ENCODE assay signal across 8 cellular contexts in the genomic region with DNA sequence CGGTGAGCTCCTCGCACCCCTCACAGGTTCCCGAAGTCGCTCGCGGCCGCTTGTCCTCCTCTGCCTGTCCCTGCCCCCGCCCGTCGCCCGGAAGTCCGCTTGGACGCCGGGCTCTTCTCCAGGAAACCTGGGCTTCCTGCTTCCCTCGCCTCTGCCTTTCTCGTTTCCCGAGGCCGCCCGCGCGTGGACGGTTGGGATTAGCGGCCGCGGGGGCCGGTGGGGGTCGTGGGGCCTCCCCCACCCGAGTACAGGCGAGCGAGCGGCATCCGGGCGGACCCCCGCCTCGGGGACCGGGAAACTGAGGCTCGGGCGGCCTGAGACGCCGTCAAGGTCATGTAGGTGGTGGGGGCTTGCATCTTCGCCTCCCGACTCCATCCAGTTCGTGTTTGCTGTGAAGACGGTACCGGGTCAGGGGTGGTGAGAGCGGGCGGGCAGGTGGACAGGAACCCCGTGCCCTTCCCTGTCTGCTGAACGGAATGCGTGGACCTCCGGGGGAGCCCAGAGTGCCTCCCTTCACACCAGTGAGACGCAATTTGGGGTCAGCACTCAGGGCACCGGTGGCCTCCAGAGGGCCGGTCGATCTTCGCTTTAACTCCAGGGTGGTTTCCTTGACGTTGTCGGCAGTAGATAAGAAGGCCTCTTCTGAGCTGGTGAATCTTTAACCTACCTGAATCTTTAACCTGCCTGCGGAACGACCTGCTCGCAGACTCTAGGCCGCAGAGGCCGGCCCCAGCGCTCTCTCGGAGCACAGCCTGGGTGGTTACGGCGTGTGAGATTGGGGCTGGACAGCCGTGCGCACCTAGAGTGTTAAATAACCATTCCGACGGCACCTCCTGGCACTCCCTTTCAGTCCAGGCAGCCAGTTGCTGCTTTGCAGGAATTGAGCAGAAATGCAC. TPM values are rescaled to one million over a fixed set of nuclear protein-coding genes. Genes with fewer than 3 reads are reported as not detected.
DNase-seq lines count a peak whose midpoint lies in the region; ATAC-seq and TF ChIP-seq lines count a peak whose summit lies in the region.

No MANE protein-coding gene starts in this region.

- H3K4me3 ChIP-seq in GM12864 (ENCODE audit: low read depth, low read length) (peak overlapping the region; percentile 81), upper lobe of left lung (peak overlapping the region; percentile 67 to 93 (median 79))
- peak overlapping the region; percentile 98 for H3K4me3 ChIP-seq in effector memory CD4-positive, alpha-beta T cell (ENCODE audit: insufficient read depth, low read depth, low read length, poor library complexity, severe bottlenecking)

- H3K27ac Mint-ChIP-seq in T-helper 2 cell treated with Interferon-gamma antibody and Interleukin-4, amounts not matched to agents 5 μg/mL and 100 μg/mL, for 36 hours, result peak overlapping the region; percentile 95

- H3K9me3 Mint-ChIP-seq in T-helper 2 cell treated with Interferon-gamma antibody and Interleukin-4, amounts not matched to agents 5 μg/mL and 100 μg/mL, for 36 hours, result no peaks in the 10 kb centered on the region

- ATAC-seq in HG02840 (IDR thresholded peaks at IDR 0.05; ENCODE audit: low FRiP score, unreplicated experiment) (peak; percentile 21), upper lobe of left lung (ENCODE audit: low FRiP score in 2 of 2) (peak in 1 of 2 donors; percentile 33)

- peak overlapping the region; percentile 94 for H3K27ac ChIP-seq in effector memory CD4-positive, alpha-beta T cell (ENCODE audit: insufficient read depth, low read length, poor library complexity, severe bottlenecking)
- H3K27ac ChIP-seq in upper lobe of left lung, result peak overlapping the region; percentile 99 to 100 (median 99)

- H3K4me3 Mint-ChIP-seq in T-helper 2 cell treated with Interferon-gamma antibody and Interleukin-4, amounts not matched to agents 5 μg/mL and 100 μg/mL, for 36 hours, result peak overlapping the region; percentile 95

- no peak for TF ChIP-seq EP300 in upper lobe of left lung (IDR thresholded peaks at IDR 0.05)

- no peaks in the 10 kb centered on the region for H3K9me3 ChIP-seq in effector memory CD4-positive, alpha-beta T cell (ENCODE audit: control insufficient read depth, low read length)
- no peaks in the 10 kb centered on the region for H3K9me3 ChIP-seq in upper lobe of left lung

- peaks cover 33% of the 10 kb centered on the region for H3K36me3 Mint-ChIP-seq in T-helper 2 cell treated with Interferon-gamma antibody and Interleukin-4, amounts not matched to agents 5 μg/mL and 100 μg/mL, for 36 hours (ENCODE audit: low read depth)

- 3% methylated on average over 32 of the region's 71 CpGs; no CpG with 5 or more reads in 1 of the 2 donors for WGBS in upper lobe of left lung, 2 donors

- no peak for DNase-seq in GM12864 (ENCODE audit: low read depth)
- DNase-seq in T-helper 2 cell treated with Interferon-gamma antibody and Interleukin-4, amounts not matched to agents 5 μg/mL and 100 μg/mL, for 36 hours (ENCODE audit: low spot score), result no peak
- peak in 1 of 3 donors; percentile 44 for DNase-seq in effector memory CD4-positive, alpha-beta T cell
- peak; percentile 61 for DNase-seq in mucosa of gallbladder (ENCODE audit: low spot score)
- peak; percentile 57 to 81 for DNase-seq in upper lobe of left lung
- DNase-seq in GF-D8 (lab: John Stamatoyannopoulos, UW), result no peak
- DNase-seq in H4 (ENCODE audit: low spot score), result no peak

- H3K27me3 ChIP-seq in effector memory CD4-positive, alpha-beta T cell (replicated peaks; ENCODE audit: control insufficient read depth, insufficient read depth, low read length, poor library complexity, severe bottlenecking), result no peaks in the 10 kb centered on the region
- H3K27me3 ChIP-seq in upper lobe of left lung, result no peaks in the 10 kb centered on the region

- H3K4me1 ChIP-seq in effector memory CD4-positive, alpha-beta T cell (ENCODE audit: control insufficient read depth, insufficient read depth, low read length, poor library complexity, severe bottlenecking), result peaks cover 57% of the 10 kb centered on the region
- H3K4me1 ChIP-seq in upper lobe of left lung, result peaks cover 51 to 61% (median 56%) of the 10 kb centered on the region in 4 donors

- H3K36me3 ChIP-seq in effector memory CD4-positive, alpha-beta T cell (ENCODE audit: control insufficient read depth, insufficient read depth, low read length), result no peaks in the 10 kb centered on the region
- H3K36me3 ChIP-seq in upper lobe of left lung, result no peaks in the 10 kb centered on the region

- no peaks in the 10 kb centered on the region for H3K27me3 Mint-ChIP-seq in T-helper 2 cell treated with Interferon-gamma antibody and Interleukin-4, amounts not matched to agents 5 μg/mL and 100 μg/mL, for 36 hours (ENCODE audit: low read depth)

- TF ChIP-seq POLR2A in upper lobe of left lung (IDR thresholded peaks at IDR 0.05), result no peak

- no peak for TF ChIP-seq CTCF in GM12864 (IDR thresholded peaks at IDR 0.05; ENCODE audit: low read depth, low read length, missing control alignments)
- no peak for TF ChIP-seq CTCF in upper lobe of left lung (IDR thresholded peaks at IDR 0.05)

- peaks cover 45% of the 10 kb centered on the region for H3K4me1 Mint-ChIP-seq in T-helper 2 cell treated with Interferon-gamma antibody and Interleukin-4, amounts not matched to agents 5 μg/mL and 100 μg/mL, for 36 hours (ENCODE audit: low read depth)

RNA-seq across cellular contexts. Expression of a gene that starts 0.7 kb away (rescaled TPM):
- 419 TPM for total RNA-seq in mucosa of gallbladder
- 100 to 1,000 TPM; 157 to 487 (median 374) TPM for total RNA-seq in upper lobe of left lung
- total RNA-seq in H4 (2014; rRNA removed; shearing (Covaris generic)), result 102 and 167 TPM in 2 replicates

RNA-seq across cellular contexts. Expression of a gene that starts 19.9 kb away (rescaled TPM):
- total RNA-seq in mucosa of gallbladder (22.4 TPM), upper lobe of left lung (10 to 100 TPM; 12.8 to 34.6 (median 17.8) TPM)
- 10.7 and 14.2 TPM in 2 replicates for total RNA-seq in H4 (2014; rRNA removed; shearing (Covaris generic))

RNA-seq across cellular contexts. Expression of a gene that starts 25.9 kb away (rescaled TPM):
- 56.1 TPM for total RNA-seq in mucosa of gallbladder
- 100 to 1,000 TPM in 1 of 6 donors, 10 to 100 TPM in 5; 42.4 to 161 (median 60.1) TPM for total RNA-seq in upper lobe of left lung
- 85.3 and 97.7 TPM in 2 replicates for total RNA-seq in H4 (2014; rRNA removed; shearing (Covaris generic))

RNA-seq across cellular contexts. Expression of a gene that starts 56.9 kb away (rescaled TPM):
- total RNA-seq in mucosa of gallbladder, result 235 TPM
- total RNA-seq in upper lobe of left lung, result 100 to 1,000 TPM; 198 to 385 (median 269) TPM
- 185 and 196 TPM in 2 replicates for total RNA-seq in H4 (2014; rRNA removed; shearing (Covaris generic))

Comparison
In these comparisons a context has a peak if more than half of its experiments do, and no peak if none do; other contexts are left out.
1. DNase-seq: peak in mucosa of gallbladder (single experiment) and upper lobe of left lung (2 of 2); none in GM12864 (single experiment), T-helper 2 cell treated with Interferon-gamma antibody and Interleukin-4, amounts not matched to agents 5 μg/mL and 100 μg/mL, for 36 hours (single experiment), GF-D8 (single experiment) and H4 (single experiment).
2. Peak in every context shown above with its lines, with median percentiles within 50 percentile points of each other: H3K4me3 ChIP-seq.